In the genomic region with DNA sequence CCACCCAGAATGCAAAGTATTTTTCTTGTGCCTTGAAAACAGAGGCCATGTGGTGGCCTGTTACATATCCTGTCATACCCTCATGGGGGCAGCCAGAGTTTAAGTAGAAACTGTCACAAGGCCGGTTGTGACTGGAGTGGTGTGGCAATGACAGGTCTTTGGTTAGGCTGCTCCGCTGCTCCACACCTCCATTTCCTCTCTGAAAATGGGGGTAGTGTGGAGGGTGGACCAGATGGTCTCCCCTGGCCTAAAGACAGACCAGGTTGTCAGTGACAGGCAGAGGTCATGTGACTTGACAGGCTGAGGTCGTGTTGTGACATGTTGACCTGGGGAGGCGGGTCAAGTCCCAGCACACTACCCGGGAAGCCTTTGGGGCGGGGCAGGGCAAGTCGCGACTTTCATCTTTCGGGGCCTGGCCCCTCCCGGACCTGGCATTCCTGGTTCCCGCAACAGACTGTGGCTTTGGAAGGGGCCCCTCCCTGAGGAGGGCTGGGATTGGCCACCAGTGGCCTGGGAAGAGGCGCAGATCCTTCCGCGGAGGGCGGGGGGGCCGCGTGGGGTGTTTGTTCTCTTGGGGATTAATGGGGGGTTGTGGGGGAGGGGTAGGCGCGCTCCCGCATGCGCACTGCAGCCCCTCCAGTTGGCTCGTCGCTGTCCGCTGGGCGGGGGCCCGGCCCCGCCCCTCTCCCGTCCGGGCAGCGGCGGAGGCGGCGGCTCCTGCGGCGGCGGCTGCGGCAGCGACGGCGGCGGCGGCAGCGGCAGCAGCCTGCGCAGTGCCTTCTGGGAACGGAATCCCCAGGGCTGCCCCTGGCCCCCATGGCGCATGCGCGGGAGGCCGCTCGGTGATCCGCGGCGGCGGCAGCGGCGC, we compare ENCODE assay signal across 8 cellular contexts. TPM values are rescaled to one million over a fixed set of nuclear protein-coding genes. Genes with fewer than 3 reads are reported as not detected.
DNase-seq lines count a peak whose midpoint lies in the region; ATAC-seq and TF ChIP-seq lines count a peak whose summit lies in the region.

A gene with protein sequence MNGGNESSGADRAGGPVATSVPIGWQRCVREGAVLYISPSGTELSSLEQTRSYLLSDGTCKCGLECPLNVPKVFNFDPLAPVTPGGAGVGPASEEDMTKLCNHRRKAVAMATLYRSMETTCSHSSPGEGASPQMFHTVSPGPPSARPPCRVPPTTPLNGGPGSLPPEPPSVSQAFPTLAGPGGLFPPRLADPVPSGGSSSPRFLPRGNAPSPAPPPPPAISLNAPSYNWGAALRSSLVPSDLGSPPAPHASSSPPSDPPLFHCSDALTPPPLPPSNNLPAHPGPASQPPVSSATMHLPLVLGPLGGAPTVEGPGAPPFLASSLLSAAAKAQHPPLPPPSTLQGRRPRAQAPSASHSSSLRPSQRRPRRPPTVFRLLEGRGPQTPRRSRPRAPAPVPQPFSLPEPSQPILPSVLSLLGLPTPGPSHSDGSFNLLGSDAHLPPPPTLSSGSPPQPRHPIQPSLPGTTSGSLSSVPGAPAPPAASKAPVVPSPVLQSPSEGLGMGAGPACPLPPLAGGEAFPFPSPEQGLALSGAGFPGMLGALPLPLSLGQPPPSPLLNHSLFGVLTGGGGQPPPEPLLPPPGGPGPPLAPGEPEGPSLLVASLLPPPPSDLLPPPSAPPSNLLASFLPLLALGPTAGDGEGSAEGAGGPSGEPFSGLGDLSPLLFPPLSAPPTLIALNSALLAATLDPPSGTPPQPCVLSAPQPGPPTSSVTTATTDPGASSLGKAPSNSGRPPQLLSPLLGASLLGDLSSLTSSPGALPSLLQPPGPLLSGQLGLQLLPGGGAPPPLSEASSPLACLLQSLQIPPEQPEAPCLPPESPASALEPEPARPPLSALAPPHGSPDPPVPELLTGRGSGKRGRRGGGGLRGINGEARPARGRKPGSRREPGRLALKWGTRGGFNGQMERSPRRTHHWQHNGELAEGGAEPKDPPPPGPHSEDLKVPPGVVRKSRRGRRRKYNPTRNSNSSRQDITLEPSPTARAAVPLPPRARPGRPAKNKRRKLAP (plus strand): TSS at position 806 of the 868 bp plus-strand sequence. CDS start 1,480 bp downstream, outside the sequence.

- TF ChIP-seq CTCF in lower leg skin (IDR thresholded peaks at IDR 0.05): no peak

- H3K4me3 ChIP-seq in lower leg skin (ENCODE audit: low read depth, poor library complexity, severe bottlenecking): peak within 1 kb of the TSS; percentile 76

- TF ChIP-seq POLR2A in lower leg skin (IDR thresholded peaks at IDR 0.05): no peak

- WGBS in lower leg skin, 2 donors: 0 to 1% methylated on average over 18 to 21 of the region's 56 CpGs

- intact Hi-C loops in lower leg skin (cut with DNase I; ENCODE audit: low total_unique reads): no loop called here

- peak; percentile 34 for ATAC-seq in GM19351 (IDR thresholded peaks at IDR 0.05; ENCODE audit: unreplicated experiment)
- peak; percentile 35 for ATAC-seq in HG03520 (IDR thresholded peaks at IDR 0.05; ENCODE audit: unreplicated experiment)

- DNase-seq in C1 segment of cervical spinal cord (lab: John Stamatoyannopoulos, UW): peak; percentile 58 to 95 (median 88)
- DNase-seq in NCI-H774 (lab: John Stamatoyannopoulos, UW): peak; percentile 96
- peak; percentile 81 to 86 for DNase-seq in activated CD4-positive, alpha-beta T cell treated with anti-CD3 and anti-CD28 coated beads, Interleukin-2, amount 50 U/mL, for 4 hours
- peak; percentile 86 for DNase-seq in dermis blood vessel endothelial cell
- peak; percentile 92 to 98 for DNase-seq in lower leg skin (ENCODE audit: low spot score in 2 of 2)
- peak; percentile 85 for DNase-seq in stimulated activated CD4-positive, alpha-beta T cell treated with anti-CD3 and anti-CD28 coated beads, Interleukin-4, amount 100 ng/mL, for 48 hours (ENCODE audit: low read depth in 2 of 2)

RNA-seq across cellular contexts. Expression of the gene that starts here (rescaled TPM):
- total RNA-seq in dermis blood vessel endothelial cell (12.8 and 17.0 TPM in 2 replicates), lower leg skin (10 to 100 TPM; 13.8 to 50.4 (median 26.5) TPM)

Comparison
In these comparisons a context has a peak if more than half of its experiments do, and no peak if none do; other contexts are left out.
1. Peak in every context shown above with its lines: DNase-seq, ATAC-seq and H3K4me3 ChIP-seq.